21 cellular contexts compared by ENCODE assay signal in the genomic region with DNA sequence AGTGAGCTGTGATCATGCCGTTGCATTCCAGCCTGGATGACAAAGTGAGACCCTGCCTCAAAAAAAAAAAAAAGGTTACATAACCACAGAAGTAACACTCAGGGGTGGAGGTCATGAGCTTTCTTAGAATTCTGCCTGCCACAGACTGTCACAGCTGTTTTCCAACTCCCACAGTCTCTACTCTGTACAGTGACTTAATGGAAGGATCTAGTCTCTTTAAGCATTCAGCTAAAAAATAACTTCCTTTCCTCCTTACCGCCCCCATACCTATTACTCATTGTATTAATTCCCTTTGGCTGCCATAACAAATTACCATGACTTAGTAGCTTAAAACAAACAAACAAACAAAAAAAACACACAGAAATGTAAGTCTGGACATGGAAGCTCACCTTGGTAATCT.
"Had no signal": no experiment of that assay in that cellular context is flagged by ENCODE, and none has a peak within 500 bp of the region (broad histone marks: within the 10 kb centered on the region; RNA-seq: fewer than 3 reads in every experiment).

No MANE protein-coding gene starts in this region.

- ATAC-seq: left lobe of liver had no signal

- DNase-seq: activated CD4-positive, alpha-beta T cell treated with anti-CD3 and anti-CD28 coated beads, Interleukin-2, amount 50 U/mL, for 1 hour; activated naive CD4-positive, alpha-beta T cell; activated naive CD8-positive, alpha-beta T cell treated with anti-CD3 and anti-CD28 coated beads, Interleukin-2, amount 10 ng/mL, durations not matched to agents 7 days and 5 days; activated T-cell treated with anti-CD3 and anti-CD28 coated beads for 4 hours; colonic mucosa; erythroblast; hypothalamus; midbrain; posterior cingulate gyrus; retina; stimulated activated CD4-positive, alpha-beta T cell treated with anti-CD3 and anti-CD28 coated beads, Interleukin-12 subunit alpha, Interleukin-12 subunit beta, amount 100 ng/mL, for 4 hours; stimulated activated CD4-positive, alpha-beta T cell treated with anti-CD3 and anti-CD28 coated beads, Interleukin-2, amount 100 ng/mL, for 24 hours; T-helper 1 cell; T-helper 9 cell; upper lobe of left lung had no signal

- H3K27ac ChIP-seq: colonic mucosa, thoracic aorta, upper lobe of left lung had no signal

- H3K27ac Mint-ChIP-seq: activated naive CD8-positive, alpha-beta T cell treated with anti-CD3 and anti-CD28 coated beads, Interleukin-2, amount 10 ng/mL, durations not matched to agents 7 days and 5 days; activated T-helper 1 cell treated with anti-CD3 and anti-CD28 coated beads, Interleukin-12 subunit alpha, Interleukin-12 subunit beta, Interleukin-2, Interleukin-4 antibody, amounts not matched to agents 30 ng/mL and 10 ng/mL and 1 ng/mL, durations not matched to agents 14 hours and 24 hours and 36 hours; brain had no signal

- H3K27me3 Mint-ChIP-seq: central memory CD8-positive, alpha-beta T cell had no signal

- H3K36me3 Mint-ChIP-seq: activated naive CD8-positive, alpha-beta T cell treated with anti-CD3 and anti-CD28 coated beads, Interleukin-2, amount 10 ng/mL, durations not matched to agents 7 days and 5 days; brain had no signal

- H3K9me3 Mint-ChIP-seq: activated naive CD8-positive, alpha-beta T cell treated with anti-CD3 and anti-CD28 coated beads, Interleukin-2, amount 10 ng/mL, durations not matched to agents 7 days and 5 days; activated T-helper 1 cell treated with anti-CD3 and anti-CD28 coated beads, Interleukin-12 subunit alpha, Interleukin-12 subunit beta, Interleukin-2, Interleukin-4 antibody, amounts not matched to agents 30 ng/mL and 10 ng/mL and 1 ng/mL, durations not matched to agents 14 hours and 24 hours and 36 hours; central memory CD8-positive, alpha-beta T cell had no signal

- H3K4me3 ChIP-seq: colonic mucosa, thoracic aorta, upper lobe of left lung had no signal

- H3K4me3 Mint-ChIP-seq: activated naive CD8-positive, alpha-beta T cell treated with anti-CD3 and anti-CD28 coated beads, Interleukin-2, amount 10 ng/mL, durations not matched to agents 7 days and 5 days; activated T-helper 1 cell treated with anti-CD3 and anti-CD28 coated beads, Interleukin-12 subunit alpha, Interleukin-12 subunit beta, Interleukin-2, Interleukin-4 antibody, amounts not matched to agents 30 ng/mL and 10 ng/mL and 1 ng/mL, durations not matched to agents 14 hours and 24 hours and 36 hours; brain; central memory CD8-positive, alpha-beta T cell; nephron had no signal

- H3K4me1 Mint-ChIP-seq: activated naive CD8-positive, alpha-beta T cell treated with anti-CD3 and anti-CD28 coated beads, Interleukin-2, amount 10 ng/mL, durations not matched to agents 7 days and 5 days had no signal
